20 cellular contexts compared by ENCODE assay signal in genomic region chr12:55470088-55470830, GRCh38. TPM values are rescaled to one million over a fixed set of nuclear protein-coding genes. Genes with fewer than 3 reads are reported as not detected.
"Had no signal": no experiment of that assay in that cellular context is flagged by ENCODE, and none has a peak within 500 bp of the region (broad histone marks: within the 10 kb centered on the region; RNA-seq: fewer than 3 reads in every experiment).

Gene OR6C70, minus strand, starts transcription at chr12:55470138. Its CDS starts 0 bp downstream, at chr12:55470138.

- H3K27ac ChIP-seq: adrenal gland, coronary artery, epithelial cell of prostate, right atrium auricular region, skin epidermis, testis had no signal

- H3K9me3 ChIP-seq: adrenal gland, mucosa of descending colon, right atrium auricular region, testis had no signal

- H3K27me3 ChIP-seq: adrenal gland, right atrium auricular region, testis had no signal

- ATAC-seq: left colon; mucosa of descending colon; naive thymus-derived CD8-positive, alpha-beta T cell; stimulated activated naive CD8-positive, alpha-beta T cell treated with anti-CD3 and anti-CD28 coated beads, Interleukin-15, amount 100 ng/mL, for 72 hours had no signal

- DNase-seq: activated naive CD4-positive, alpha-beta T cell treated with anti-CD3 and anti-CD28 coated beads, Interleukin-2, amount 50 U/mL, for 16 hours; activated T-cell treated with anti-CD3 and anti-CD28 coated beads, Interleukin-2, amount 50 U/mL, for 1 hour; adrenal gland; central memory CD4-positive, alpha-beta T cell; effector CD8-positive, alpha-beta T cell; hypothalamus; left colon; mucosa of descending colon; naive thymus-derived CD8-positive, alpha-beta T cell; stimulated activated CD4-positive, alpha-beta T cell treated with anti-CD3 and anti-CD28 coated beads, Interleukin-4, amount 100 ng/mL, for 4 hours; stimulated activated naive CD8-positive, alpha-beta T cell treated with anti-CD3 and anti-CD28 coated beads, Interleukin-15, amount 100 ng/mL, for 72 hours; testis had no signal

- H3K4me1 ChIP-seq: adrenal gland, right atrium auricular region, testis had no signal

- H3K4me3 ChIP-seq: adrenal gland, coronary artery, mucosa of descending colon, right atrium auricular region, skin epidermis, testis had no signal

- H3K36me3 ChIP-seq: adrenal gland, right atrium auricular region had no signal

RNA-seq across cellular contexts. Expression of gene OR6C70, which starts in this region (rescaled TPM):
- total RNA-seq: adrenal gland; glomerular endothelial cell; left colon; lung microvascular endothelial cell; mucosa of descending colon; naive thymus-derived CD8-positive, alpha-beta T cell; posterior vena cava; right atrium auricular region; testis; ureter had no signal
- polyA plus RNA-seq: adrenal gland; naive thymus-derived CD8-positive, alpha-beta T cell had no signal
